Comparison of ENCODE assay signal across 8 cellular contexts in genomic region chr4:89283226-89283974, GRCh38. TPM values are rescaled to one million over a fixed set of nuclear protein-coding genes. Genes with fewer than 3 reads are reported as not detected.
DNase-seq lines count a peak whose midpoint lies in the region; ATAC-seq and TF ChIP-seq lines count a peak whose summit lies in the region.
"Had no signal": no experiment of that assay in that cellular context is flagged by ENCODE, and none has a peak within 500 bp of the region (broad histone marks: within the 10 kb centered on the region; RNA-seq: fewer than 3 reads in every experiment).

No MANE protein-coding gene starts in this region.

- H3K4me1 Mint-ChIP-seq in HFFc6 (ENCODE audit: low read depth), result peaks cover 6% of the 10 kb centered on the region; the same call in 1 of the 2 replicates
- H3K4me1 Mint-ChIP-seq in T-helper 2 cell treated with Interferon-gamma antibody and Interleukin-4, amounts not matched to agents 5 μg/mL and 100 μg/mL, for 36 hours (ENCODE audit: low read depth), result peaks cover 46% of the 10 kb centered on the region
- peaks cover 2% of the 10 kb centered on the region for H3K4me1 Mint-ChIP-seq in endodermal cell

- H3K27me3 Mint-ChIP-seq in HFFc6 (ENCODE audit: insufficient read depth) (peaks cover 2% of the 10 kb centered on the region), endodermal cell (ENCODE audit: insufficient read depth) (no peaks in the 10 kb centered on the region)
- no peaks in the 10 kb centered on the region for H3K27me3 Mint-ChIP-seq in T-helper 2 cell treated with Interferon-gamma antibody and Interleukin-4, amounts not matched to agents 5 μg/mL and 100 μg/mL, for 36 hours (ENCODE audit: low read depth)

- H3K4me3 Mint-ChIP-seq in HFFc6 (no peak overlapping the region), endodermal cell (no peak overlapping the region)
- peak overlapping the region; percentile 49 for H3K4me3 Mint-ChIP-seq in T-helper 2 cell treated with Interferon-gamma antibody and Interleukin-4, amounts not matched to agents 5 μg/mL and 100 μg/mL, for 36 hours

- H3K36me3 ChIP-seq in endodermal cell (ENCODE audit: control insufficient read depth, insufficient read depth, low read length), result no peaks in the 10 kb centered on the region

- H3K9me3 Mint-ChIP-seq in HFFc6 (no peaks in the 10 kb centered on the region), endodermal cell (no peaks in the 10 kb centered on the region)
- H3K9me3 Mint-ChIP-seq in T-helper 2 cell treated with Interferon-gamma antibody and Interleukin-4, amounts not matched to agents 5 μg/mL and 100 μg/mL, for 36 hours, result no peaks in the 10 kb centered on the region

- H3K27ac Mint-ChIP-seq in HFFc6 (no peak overlapping the region), endodermal cell (peak overlapping the region; percentile 19)
- peak overlapping the region; percentile 89 for H3K27ac Mint-ChIP-seq in T-helper 2 cell treated with Interferon-gamma antibody and Interleukin-4, amounts not matched to agents 5 μg/mL and 100 μg/mL, for 36 hours

- H3K4me3 ChIP-seq in endodermal cell (ENCODE audit: low read length) (no peak overlapping the region), skeletal muscle cell (ENCODE audit: low read depth, low read length) (no peak overlapping the region)

- no peak for ATAC-seq in HG02884 (IDR thresholded peaks at IDR 0.05; ENCODE audit: unreplicated experiment)
- ATAC-seq in GM18870 (IDR thresholded peaks at IDR 0.05; ENCODE audit: unreplicated experiment), result no peak

- no peak overlapping the region for H3K27ac ChIP-seq in endodermal cell (ENCODE audit: low read depth, low read length)

- no peak overlapping the region for H3K9ac ChIP-seq in endodermal cell (ENCODE audit: extremely low read depth, low read length, poor library complexity, severe bottlenecking)

- WGBS in endodermal cell (ENCODE audit: insufficient coverage in 1 of 2, insufficient read length in 1 of 2), 2 experiments, result 94 to 97% methylated on average over 5 of the region's 5 CpGs

- no peaks in the 10 kb centered on the region for H3K9me3 ChIP-seq in endodermal cell (ENCODE audit: control insufficient read depth, low read length)

- H3K36me3 Mint-ChIP-seq in HFFc6 (ENCODE audit: low read depth), result no peaks in the 10 kb centered on the region
- H3K36me3 Mint-ChIP-seq in T-helper 2 cell treated with Interferon-gamma antibody and Interleukin-4, amounts not matched to agents 5 μg/mL and 100 μg/mL, for 36 hours (ENCODE audit: low read depth), result peaks cover 41% of the 10 kb centered on the region
- no peaks in the 10 kb centered on the region for H3K36me3 Mint-ChIP-seq in endodermal cell (ENCODE audit: low read depth)

- TF ChIP-seq CTCF in HFFc6 (IDR thresholded peaks at IDR 0.05), result no peak
- TF ChIP-seq CTCF in endodermal cell (conservative IDR thresholded peaks at IDR 0.05), result no peak

- H3K27me3 ChIP-seq in endodermal cell (ENCODE audit: control insufficient read depth, insufficient read depth, low read length, poor library complexity, severe bottlenecking), result no peaks in the 10 kb centered on the region

- H3K4me1 ChIP-seq in endodermal cell (ENCODE audit: control insufficient read depth, insufficient read depth, low read length), result no peaks in the 10 kb centered on the region

- peak; percentile 8 for DNase-seq in HFFc6
- DNase-seq in T-helper 2 cell treated with Interferon-gamma antibody and Interleukin-4, amounts not matched to agents 5 μg/mL and 100 μg/mL, for 36 hours (ENCODE audit: low spot score), result no peak
- no peak for DNase-seq in endodermal cell
- peak; percentile 31 for DNase-seq in skeletal muscle cell (ENCODE audit: low read depth)
- DNase-seq in T1000 (lab: John Stamatoyannopoulos, UW), result no peak
- DNase-seq: NCI-H748 treated with DMSO at 0.1 percent for 48 hours had no signal

RNA-seq across cellular contexts. Expression of gene GPRIN3, which starts 24.2 kb away (rescaled TPM):
- total RNA-seq in HFFc6 (2021; fragmentation: NEBNext Ultra II Directional; extraction: Animal tissue kit (Norgen Biotek cat#: 25700)), result under 1 TPM; under 0.01 to 0.28 (median 0.04) TPM
- 1 to 10 TPM; 2.1 to 2.3 TPM for total RNA-seq in endodermal cell
- 1.5 TPM for polyA plus RNA-seq in endodermal cell (2013, experiment 1 of 2)
- 1.4 TPM for polyA plus RNA-seq in endodermal cell (2013, experiment 2 of 2)

Comparison
In these comparisons a context has a peak if more than half of its experiments do, and no peak if none do; other contexts are left out.
1. DNase-seq: peak in HFFc6 (single experiment) and skeletal muscle cell (single experiment); none in T-helper 2 cell treated with Interferon-gamma antibody and Interleukin-4, amounts not matched to agents 5 μg/mL and 100 μg/mL, for 36 hours (single experiment), endodermal cell (single experiment) and T1000 (single experiment).